Comparison of ENCODE assay signal across 13 cellular contexts in genomic region chr7:117251687-117252086, GRCh38.
DNase-seq lines count a peak whose midpoint lies in the region; ATAC-seq, FAIRE-seq and TF ChIP-seq lines count a peak whose summit lies in the region.
"Had no signal": no experiment of that assay in that cellular context is flagged by ENCODE, and none has a peak within 500 bp of the region (broad histone marks: within the 10 kb centered on the region; RNA-seq: fewer than 3 reads in every experiment).

No MANE protein-coding gene starts in this region.

- H3F3A ChIP-seq in smooth muscle cell (ENCODE audit: low read depth): peaks cover 19% of the 10 kb centered on the region
- H3F3A ChIP-seq in PC-9 (ENCODE audit: insufficient read depth, low read depth): no peaks in the 10 kb centered on the region

- H3K36me3 ChIP-seq in astrocyte (ENCODE audit: insufficient read depth, low read length) (no peaks in the 10 kb centered on the region), smooth muscle cell (ENCODE audit: low read depth) (no peaks in the 10 kb centered on the region), PC-9 (ENCODE audit: low read depth) (no peaks in the 10 kb centered on the region)

- peaks cover 4% of the 10 kb centered on the region; the same call in 1 of the 2 replicates for H3K9me2 ChIP-seq in PC-9 (ENCODE audit: insufficient read depth)

- CTCF ChIA-PET in PC-9 (lab: Charles Lee): no interaction called here

- WGBS in smooth muscle cell (ENCODE audit: low lambda C conversion rate): 33% methylated on average over 4 of the region's 4 CpGs

- peaks cover 2% of the 10 kb centered on the region for H3K27me3 ChIP-seq in astrocyte (ENCODE audit: insufficient read depth, low read length)
- no peaks in the 10 kb centered on the region for H3K27me3 ChIP-seq in smooth muscle cell (ENCODE audit: low read depth)
- peaks cover 4% of the 10 kb centered on the region; the same call in 1 of the 2 replicates for H3K27me3 ChIP-seq in PC-9 (ENCODE audit: insufficient read depth, low read depth)

- no peaks in the 10 kb centered on the region for H3K9me3 ChIP-seq in astrocyte (ENCODE audit: insufficient read depth, low read depth, low read length)
- no peaks in the 10 kb centered on the region for H3K9me3 ChIP-seq in smooth muscle cell (replicated peaks; ENCODE audit: low read depth)
- H3K9me3 ChIP-seq in PC-9 (ENCODE audit: insufficient read depth, low read depth): no peaks in the 10 kb centered on the region

- H3K27me3 Mint-ChIP-seq in astrocyte (ENCODE audit: low read depth, unreplicated experiment): peaks cover 8% of the 10 kb centered on the region

- H3K4me1 Mint-ChIP-seq in astrocyte (ENCODE audit: low read depth, unreplicated experiment): peaks cover 35% of the 10 kb centered on the region

- FAIRE-seq in astrocyte (lab: Jason Lieb, UNC): no peak
- FAIRE-seq: kidney had no signal

- H4K20me1 ChIP-seq in astrocyte (ENCODE audit: insufficient read depth, low read length): no peaks in the 10 kb centered on the region
- no peaks in the 10 kb centered on the region for H4K20me1 ChIP-seq in smooth muscle cell (ENCODE audit: low read depth)
- H4K20me1 ChIP-seq in PC-9 (ENCODE audit: insufficient read depth): no peaks in the 10 kb centered on the region

- POLR2A ChIA-PET in PC-9 (lab: Charles Lee; ENCODE audit: unreplicated experiment): no interaction called here

- H3K79me2 ChIP-seq in astrocyte (ENCODE audit: insufficient read depth, low read length) (no peaks in the 10 kb centered on the region), smooth muscle cell (ENCODE audit: low read depth) (no peaks in the 10 kb centered on the region), PC-9 (ENCODE audit: low read depth) (no peaks in the 10 kb centered on the region)

- peak overlapping the region; percentile 29 for H2AFZ ChIP-seq in astrocyte (ENCODE audit: low read depth, low read length)
- no peak overlapping the region for H2AFZ ChIP-seq in smooth muscle cell (ENCODE audit: low read depth)
- H2AFZ ChIP-seq in PC-9: no peak overlapping the region

- ATAC-seq in GM18858 (IDR thresholded peaks at IDR 0.05; ENCODE audit: unreplicated experiment) (peak; percentile 51), HG02870 (IDR thresholded peaks at IDR 0.05; ENCODE audit: unreplicated experiment) (peak; percentile 69), sciatic nerve (no peak), HG03354 (IDR thresholded peaks at IDR 0.05; ENCODE audit: poor library complexity, severe bottlenecking, unreplicated experiment) (no peak)

- H3K9ac ChIP-seq in astrocyte (ENCODE audit: low read length) (peak overlapping the region; percentile 61), smooth muscle cell (ENCODE audit: low read depth) (peak overlapping the region; percentile 89)

- intact Hi-C loops in PC-9 (cut with micrococcal nuclease; ENCODE audit: unreplicated experiment) (no loop called here), sciatic nerve (cut with DNase I) (no loop called here)

- H3K4me1 ChIP-seq in astrocyte (ENCODE audit: insufficient read depth, low read length): peaks cover 17% of the 10 kb centered on the region
- H3K4me1 ChIP-seq in smooth muscle cell (ENCODE audit: low read depth): peaks cover 6% of the 10 kb centered on the region
- H3K4me1 ChIP-seq in PC-9 (replicated peaks; ENCODE audit: insufficient read depth): no peaks in the 10 kb centered on the region

- H3K27ac Mint-ChIP-seq in astrocyte (ENCODE audit: unreplicated experiment): peak overlapping the region; percentile 87

- H3K36me3 Mint-ChIP-seq in astrocyte (ENCODE audit: low read depth, unreplicated experiment): no peaks in the 10 kb centered on the region

- peak overlapping the region; percentile 84 for H3K27ac ChIP-seq in astrocyte (ENCODE audit: low read depth, low read length)
- H3K27ac ChIP-seq in smooth muscle cell (ENCODE audit: low read depth): peak overlapping the region; percentile 98
- no peak overlapping the region for H3K27ac ChIP-seq in PC-9

- peaks cover 4% of the 10 kb centered on the region for H3K9me3 Mint-ChIP-seq in astrocyte (ENCODE audit: unreplicated experiment)

- TF ChIP-seq CTCF in astrocyte (IDR thresholded peaks at IDR 0.05; ENCODE audit: insufficient read depth, low read depth, low read length): no peak
- no peak for TF ChIP-seq CTCF in smooth muscle cell (IDR thresholded peaks at IDR 0.05; ENCODE audit: borderline replicate concordance, insufficient read depth, poor library complexity, severe bottlenecking)
- TF ChIP-seq CTCF in PC-9 (conservative IDR thresholded peaks at IDR 0.05): no peak

- H3K4me2 ChIP-seq in astrocyte (ENCODE audit: low read length) (peak overlapping the region; percentile 50), smooth muscle cell (peak overlapping the region; percentile 74), PC-9 (no peak overlapping the region)

- no peak overlapping the region for H3K4me3 Mint-ChIP-seq in astrocyte (ENCODE audit: unreplicated experiment)

- no TSS peak for BruUV-seq in PC-9 (replicated peaks; lab: Mats Ljungman, UMichigan)

- H3K4me3 ChIP-seq in astrocyte (ENCODE audit: insufficient read depth, low read depth, low read length): no peak overlapping the region
- no peak overlapping the region for H3K4me3 ChIP-seq in smooth muscle cell
- no peak overlapping the region for H3K4me3 ChIP-seq in PC-9

- DNase-seq in astrocyte (ENCODE audit: low read depth) (peak; percentile 95), smooth muscle cell (lab: John Stamatoyannopoulos, UW; ENCODE audit: unreplicated experiment) (no peak), PC-9 (no peak), sciatic nerve (ENCODE audit: low spot score) (no peak), SHP77 treated with DMSO at 0.1 percent for 48 hours (lab: John Stamatoyannopoulos, UW) (no peak)
- DNase-seq: activated CD4-positive, alpha-beta T cell treated with anti-CD3 and anti-CD28 coated beads for 1 hour; activated naive CD4-positive, alpha-beta T cell treated with Interleukin-2 at 50 U/mL for 16 hours; effector CD4-positive, alpha-beta T cell; kidney; NCI-H2081 treated with DMSO at 0.1 percent for 48 hours had no signal

Comparison
In these comparisons a context has a peak if more than half of its experiments do, and no peak if none do; other contexts are left out.
1. ATAC-seq: peak in GM18858 (single experiment) and HG02870 (single experiment); none in sciatic nerve (single experiment) and HG03354 (single experiment).